ENCODE assay signal across 19 cellular contexts in genomic region chr2:85930129-85931124, GRCh38. TPM values are rescaled to one million over a fixed set of nuclear protein-coding genes. Genes with fewer than 3 reads are reported as not detected.
DNase-seq lines count a peak whose midpoint lies in the region; ATAC-seq, FAIRE-seq and TF ChIP-seq lines count a peak whose summit lies in the region.
"Had no signal": no experiment of that assay in that cellular context is flagged by ENCODE, and none has a peak within 500 bp of the region (broad histone marks: within the 10 kb centered on the region; RNA-seq: fewer than 3 reads in every experiment).

No MANE protein-coding gene starts in this region.

- intact Hi-C loops in PC-9 (cut with micrococcal nuclease; ENCODE audit: unreplicated experiment), result no loop called here

- no peak overlapping the region for H3K23ac ChIP-seq in mesendoderm (ENCODE audit: low read length)

- no peak overlapping the region for H4K5ac ChIP-seq in mesendoderm (ENCODE audit: low read length)

- H3K18ac ChIP-seq in mesendoderm (ENCODE audit: low read length), result peak overlapping the region; percentile 75

- BruUV-seq in PC-9 (replicated peaks; lab: Mats Ljungman, UMichigan), result no TSS peak

- CTCF ChIA-PET in PC-9 (lab: Charles Lee), result no interaction called here

- POLR2A ChIA-PET in PC-9 (lab: Charles Lee; ENCODE audit: unreplicated experiment), result no interaction called here

- no peak for TF ChIP-seq EP300 in suprapubic skin (IDR thresholded peaks at IDR 0.05)

- no peaks in the 10 kb centered on the region for H3K9me2 ChIP-seq in PC-9 (ENCODE audit: insufficient read depth)

- ATAC-seq in RWPE2 (ENCODE audit: low read depth), result no peak
- ATAC-seq in GM19395 (IDR thresholded peaks at IDR 0.05; ENCODE audit: unreplicated experiment), result no peak
- ATAC-seq: lower lobe of right lung, natural killer cell had no signal

- H2BK5ac ChIP-seq in mesendoderm (ENCODE audit: low read length), result peak overlapping the region; percentile 47

- no peaks in the 10 kb centered on the region for H3K36me3 ChIP-seq in RWPE2 (ENCODE audit: low read depth)
- H3K36me3 ChIP-seq in bronchial epithelial cell (ENCODE audit: control insufficient read depth, insufficient read depth, low read length), result no peaks in the 10 kb centered on the region
- H3K36me3 ChIP-seq in mesendoderm (ENCODE audit: control insufficient read depth, insufficient read depth, low read length), result no peaks in the 10 kb centered on the region
- no peaks in the 10 kb centered on the region for H3K36me3 ChIP-seq in suprapubic skin
- 0 out of 2 replicates have a peak, but pooled peaks cover 3% of the 10 kb centered on the region for H3K36me3 ChIP-seq in PC-9 (ENCODE audit: low read depth)
- H3K36me3 ChIP-seq: BLaER1 treated with 17β-estradiol and CSF1 and Interleukin-3, amounts not matched to agents 10 nM and 100 nM; lower lobe of right lung had no signal

- H3K56ac ChIP-seq in mesendoderm (ENCODE audit: low read length), result no peak overlapping the region

- H4K20me1 ChIP-seq in PC-9 (ENCODE audit: insufficient read depth), result no peaks in the 10 kb centered on the region
- H4K20me1 ChIP-seq: BLaER1 treated with 17β-estradiol and CSF1 and Interleukin-3, amounts not matched to agents 10 nM and 100 nM had no signal

- peak overlapping the region; percentile 29 for H2AK5ac ChIP-seq in mesendoderm (ENCODE audit: low read length)

- H3K9ac ChIP-seq in mesendoderm (ENCODE audit: low read length), result no peak overlapping the region
- H3K9ac ChIP-seq: BLaER1 treated with 17β-estradiol and CSF1 and Interleukin-3, amounts not matched to agents 10 nM and 100 nM had no signal

- H3K9me3 ChIP-seq in RWPE2 (ENCODE audit: severe bottlenecking), result no peaks in the 10 kb centered on the region
- H3K9me3 ChIP-seq in suprapubic skin, result no peaks in the 10 kb centered on the region
- peaks cover 5% of the 10 kb centered on the region; the same call in 1 of the 2 replicates for H3K9me3 ChIP-seq in PC-9 (ENCODE audit: insufficient read depth, low read depth)
- H3K9me3 ChIP-seq: lower lobe of right lung had no signal

- H3K4me3 ChIP-seq in RWPE2 (ENCODE audit: severe bottlenecking), result no peak overlapping the region
- no peak overlapping the region for H3K4me3 ChIP-seq in bronchial epithelial cell (ENCODE audit: low read depth, low read length)
- H3K4me3 ChIP-seq in mesendoderm (ENCODE audit: low read length), result no peak overlapping the region
- H3K4me3 ChIP-seq in suprapubic skin, result no peak overlapping the region
- H3K4me3 ChIP-seq in PC-9, result no peak overlapping the region
- H3K4me3 ChIP-seq: BLaER1 treated with 17β-estradiol and CSF1 and Interleukin-3, amounts not matched to agents 10 nM and 100 nM; lower lobe of right lung had no signal

- H2BK15ac ChIP-seq in mesendoderm (replicated peaks; ENCODE audit: low read depth), result no peak overlapping the region

- DNase-seq in RWPE2 (ENCODE audit: low spot score) (no peak), bronchial epithelial cell (ENCODE audit: low read depth) (peak; percentile 71), mesendoderm (no peak), suprapubic skin (ENCODE audit: low spot score in 2 of 2) (no peak), PC-9 (no peak), RPMI8226 (no peak)
- DNase-seq: activated CD4-positive, alpha-beta T cell treated with anti-CD3 and anti-CD28 coated beads, Interleukin-2, amount 50 U/mL, for 1 hour; activated naive CD4-positive, alpha-beta T cell treated with anti-CD3 and anti-CD28 coated beads, Interleukin-2, amount 50 U/mL, for 16 hours; activated T-cell treated with anti-CD3 and anti-CD28 coated beads, Interleukin-2, amount 50 U/mL, for 1 hour; caudate nucleus; DMS153; effector CD4-positive, alpha-beta T cell; H7; lower lobe of right lung; natural killer cell; NCI-H1436 treated with DMSO at 0.1 percent for 48 hours; stimulated activated CD4-positive, alpha-beta T cell treated with anti-CD3 and anti-CD28 coated beads, Interleukin-4, amount 100 ng/mL, for 4 hours had no signal

- H3K27me3 ChIP-seq in RWPE2 (ENCODE audit: insufficient read depth, poor library complexity, severe bottlenecking) (no peaks in the 10 kb centered on the region), bronchial epithelial cell (ENCODE audit: control insufficient read depth, insufficient read depth, low read length) (no peaks in the 10 kb centered on the region), mesendoderm (ENCODE audit: insufficient read depth, low read length, poor library complexity) (no peaks in the 10 kb centered on the region), suprapubic skin (no peaks in the 10 kb centered on the region), PC-9 (ENCODE audit: insufficient read depth, low read depth) (no peaks in the 10 kb centered on the region)
- H3K27me3 ChIP-seq: BLaER1 treated with 17β-estradiol and CSF1 and Interleukin-3, amounts not matched to agents 10 nM and 100 nM had no signal

- H3K4ac ChIP-seq in mesendoderm (ENCODE audit: low read depth, low read length), result no peak overlapping the region

- H3K4me1 ChIP-seq in RWPE2 (ENCODE audit: insufficient read depth, poor library complexity, severe bottlenecking), result peaks cover 24% of the 10 kb centered on the region
- H3K4me1 ChIP-seq in mesendoderm (ENCODE audit: control insufficient read depth, low read depth, low read length), result peaks cover 3% of the 10 kb centered on the region
- H3K4me1 ChIP-seq in suprapubic skin, result peaks cover 51% of the 10 kb centered on the region
- H3K4me1 ChIP-seq in PC-9 (replicated peaks; ENCODE audit: insufficient read depth), result peaks cover 87% of the 10 kb centered on the region

- no peak overlapping the region for H4K8ac ChIP-seq in mesendoderm (ENCODE audit: low read depth, low read length)

- no CpG with 5 or more reads among the region's 4 CpGs for WGBS in mesendoderm (ENCODE audit: extremely low coverage, insufficient coverage, low lambda C conversion rate)
- WGBS in suprapubic skin, result 45% methylated on average over 4 of the region's 4 CpGs

- no peaks in the 10 kb centered on the region for H3K79me1 ChIP-seq in mesendoderm (ENCODE audit: low read length)

- H3F3A ChIP-seq in PC-9 (ENCODE audit: insufficient read depth, low read depth), result peaks cover 37% of the 10 kb centered on the region

- no peak for TF ChIP-seq POLR2A in suprapubic skin (IDR thresholded peaks at IDR 0.05)

- no peak for TF ChIP-seq CTCF in RWPE2 (IDR thresholded peaks at IDR 0.05; ENCODE audit: poor library complexity, severe bottlenecking)
- TF ChIP-seq CTCF in bronchial epithelial cell (IDR thresholded peaks at IDR 0.05; ENCODE audit: insufficient read depth, low read length, severe bottlenecking), result no peak
- no peak for TF ChIP-seq CTCF in suprapubic skin (IDR thresholded peaks at IDR 0.05)
- no peak for TF ChIP-seq CTCF in PC-9 (conservative IDR thresholded peaks at IDR 0.05)

- no peaks in the 10 kb centered on the region for H3K79me2 ChIP-seq in mesendoderm (ENCODE audit: control insufficient read depth, insufficient read depth, low read length)
- H3K79me2 ChIP-seq in PC-9 (ENCODE audit: low read depth), result no peaks in the 10 kb centered on the region

- no peak overlapping the region for H3K4me2 ChIP-seq in mesendoderm (ENCODE audit: low read length)
- H3K4me2 ChIP-seq in PC-9, result no peak overlapping the region
- H3K4me2 ChIP-seq: BLaER1 treated with 17β-estradiol and CSF1 and Interleukin-3, amounts not matched to agents 10 nM and 100 nM had no signal

- H3K27ac ChIP-seq in RWPE2 (ENCODE audit: poor library complexity, severe bottlenecking), result peak overlapping the region; percentile 5
- H3K27ac ChIP-seq in mesendoderm (ENCODE audit: low read depth, low read length), result no peak overlapping the region
- H3K27ac ChIP-seq in suprapubic skin, result peak overlapping the region; percentile 59
- no peak overlapping the region for H3K27ac ChIP-seq in PC-9
- H3K27ac ChIP-seq: BLaER1 treated with 17β-estradiol and CSF1 and Interleukin-3, amounts not matched to agents 10 nM and 100 nM; lower lobe of right lung had no signal

- no peak overlapping the region for H2AFZ ChIP-seq in PC-9

- FAIRE-seq in bronchial epithelial cell (lab: Jason Lieb, UNC), result no peak

- H2BK120ac ChIP-seq in mesendoderm (ENCODE audit: low read depth, low read length), result peak overlapping the region; percentile 62

RNA-seq across cellular contexts. Expression of gene ST3GAL5, which starts 41.6 kb away (rescaled TPM):
- total RNA-seq in bronchial epithelial cell, result 2.6 and 29.7 TPM in 2 replicates
- 1.3 TPM for polyA plus RNA-seq in mesendoderm (2013, experiment 1 of 2)
- 0.92 TPM for polyA plus RNA-seq in mesendoderm (2013, experiment 2 of 2)
- total RNA-seq in suprapubic skin, result 10 to 100 TPM in 3 of 4 donors, 1 to 10 TPM in 1; 9.5 to 17.8 (median 14.8) TPM
- 5.9 and 7.2 TPM in 2 replicates for total RNA-seq in PC-9 (2021)

Comparison
In these comparisons a context has a peak if more than half of its experiments do, and no peak if none do; other contexts are left out.
1. H3K27ac ChIP-seq: peak in RWPE2 (single experiment) and suprapubic skin (single experiment); none in mesendoderm (single experiment) and PC-9 (single experiment).